Comparison of ENCODE assay signal across 14 cellular contexts in the genomic region with DNA sequence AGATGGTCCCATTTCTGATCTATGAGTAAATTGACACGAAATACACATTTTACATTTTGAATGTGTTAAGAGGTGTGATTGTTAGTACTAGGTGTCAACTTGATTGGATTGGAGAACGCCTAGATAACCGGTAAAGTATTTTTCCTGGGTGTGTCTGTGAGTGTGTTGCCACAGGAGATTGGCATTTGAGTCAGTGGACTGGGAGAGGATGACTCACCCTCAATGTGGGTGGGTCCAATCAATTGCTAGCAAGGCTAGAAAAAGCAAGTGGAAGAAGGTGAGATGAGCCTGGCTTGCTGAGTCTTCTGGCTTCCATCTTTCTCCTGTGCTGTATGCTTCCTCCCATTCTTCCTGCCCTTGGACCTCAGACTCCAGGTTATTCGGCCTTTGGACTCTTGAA.
DNase-seq lines count a peak whose midpoint lies in the region; FAIRE-seq and TF ChIP-seq lines count a peak whose summit lies in the region.
"Had no signal": no experiment of that assay in that cellular context is flagged by ENCODE, and none has a peak within 500 bp of the region (broad histone marks: within the 10 kb centered on the region; RNA-seq: fewer than 3 reads in every experiment).

No MANE protein-coding gene starts in this region.

- FAIRE-seq in GM19239 (lab: Jason Lieb, UNC): no peak

- peak; percentile 16 for DNase-seq in ACHN
- DNase-seq in HUDEP-2 (lab: John Stamatoyannopoulos, UW; ENCODE audit: unreplicated experiment in 76 of 76): peak in 40 of 76 experiments; percentile 1 to 70 (median 20)
- peak; percentile 60 for DNase-seq in astrocyte of the spinal cord (ENCODE audit: low read depth, low spot score)
- peak; percentile 63 for DNase-seq in kidney epithelial cell (ENCODE audit: low read depth)
- no peak for DNase-seq in T-helper 2 cell
- DNase-seq in GM19239 (ENCODE audit: insufficient read length, low spot score): no peak
- no peak for DNase-seq in DMS79 (lab: John Stamatoyannopoulos, UW)
- DNase-seq in EL: no peak
- DNase-seq: activated CD8-positive, alpha-beta memory T cell treated with anti-CD3 and anti-CD28 coated beads for 24 hours; activated naive CD4-positive, alpha-beta T cell treated with anti-CD3 and anti-CD28 coated beads, Interleukin-2, amount 50 U/mL, for 16 hours; NCI-H146; NCI-H446 treated with DMSO at 0.1 percent for 48 hours; upper lobe of right lung had no signal

- in situ Hi-C loops in ACHN (cut with HindIII; ENCODE audit: low pct_ligation_motif_present, low pct_unique_long_range_greater_than_20kb, low sequenced_read_pairs): no loop called here
- in situ Hi-C loops in astrocyte of the spinal cord (cut with HindIII; ENCODE audit: low sequenced_read_pairs): no loop called here

- H3K27me3 ChIP-seq in kidney epithelial cell (ENCODE audit: control insufficient read depth, insufficient read depth, low read length): no peaks in the 10 kb centered on the region
- H3K27me3 ChIP-seq: upper lobe of right lung had no signal

- H3K4me3 ChIP-seq in astrocyte of the spinal cord (ENCODE audit: low read depth, low read length) (no peak overlapping the region), kidney epithelial cell (ENCODE audit: low read depth, low read length) (no peak overlapping the region)
- H3K4me3 ChIP-seq: prostate gland, upper lobe of right lung had no signal

- no peak for TF ChIP-seq CTCF in astrocyte of the spinal cord (IDR thresholded peaks at IDR 0.05; ENCODE audit: low read depth, low read length)
- TF ChIP-seq CTCF in kidney epithelial cell (IDR thresholded peaks at IDR 0.05; ENCODE audit: insufficient read depth, low read length, poor library complexity, severe bottlenecking): no peak

- no peaks in the 10 kb centered on the region for H3K36me3 ChIP-seq in kidney epithelial cell (ENCODE audit: control insufficient read depth, insufficient read depth, low read length)
- H3K36me3 ChIP-seq: prostate gland, upper lobe of right lung had no signal

Comparison
In these comparisons a context has a peak if more than half of its experiments do, and no peak if none do; other contexts are left out.
1. DNase-seq: peak in ACHN (single experiment), HUDEP-2 (40 of 76), astrocyte of the spinal cord (single experiment) and kidney epithelial cell (single experiment); none in T-helper 2 cell (0 of 5), GM19239 (single experiment), DMS79 (single experiment) and EL (single experiment).